Comparison of ENCODE assay signal across 2 cellular contexts in genomic region chr17:76271669-76272540, GRCh38.
TF ChIP-seq lines count a peak whose summit lies in the region.

No MANE protein-coding gene starts in this region.

TF ChIP-seq in SK-N-SH, 30 proteins besides CTCF, POLR2A, EP300 and RAD21:
- TF ChIP-seq GATA2 (CRISPR knock-in tag; IDR thresholded peaks at IDR 0.05), result no peak
- no peak for TF ChIP-seq NRF1 (IDR thresholded peaks at IDR 0.05; ENCODE audit: low read depth, low read length)
- TF ChIP-seq FOXM1 (IDR thresholded peaks at IDR 0.05; ENCODE audit: low read depth), result no peak

TF ChIP-seq in SK-N-SH treated with all-trans-retinoic acid at 6 μM for 48 hours, 23 proteins besides CTCF, POLR2A, EP300 and RAD21:
- no peak for TF ChIP-seq CSDC2 (CRISPR knock-in tag; IDR thresholded peaks at IDR 0.05)
- no peak for TF ChIP-seq ZNF70 (CRISPR knock-in tag; IDR thresholded peaks at IDR 0.05)
- TF ChIP-seq ISL1 (CRISPR knock-in tag; IDR thresholded peaks at IDR 0.05), result no peak
- no peak for TF ChIP-seq PPARA (CRISPR knock-in tag; IDR thresholded peaks at IDR 0.05; ENCODE audit: borderline replicate concordance)
- TF ChIP-seq TSHZ2 (CRISPR knock-in tag; IDR thresholded peaks at IDR 0.05), result no peak
- TF ChIP-seq OSR1 (CRISPR knock-in tag; IDR thresholded peaks at IDR 0.05), result no peak
- TF ChIP-seq BACH2 (CRISPR knock-in tag; IDR thresholded peaks at IDR 0.05; ENCODE audit: borderline replicate concordance), result no peak
- TF ChIP-seq CREB5 (CRISPR knock-in tag; IDR thresholded peaks at IDR 0.05; ENCODE audit: low read depth), result no peak
- TF ChIP-seq ZNF565 (CRISPR knock-in tag; conservative IDR thresholded peaks at IDR 0.05; ENCODE audit: low read depth), result no peak
